In the genomic region with DNA sequence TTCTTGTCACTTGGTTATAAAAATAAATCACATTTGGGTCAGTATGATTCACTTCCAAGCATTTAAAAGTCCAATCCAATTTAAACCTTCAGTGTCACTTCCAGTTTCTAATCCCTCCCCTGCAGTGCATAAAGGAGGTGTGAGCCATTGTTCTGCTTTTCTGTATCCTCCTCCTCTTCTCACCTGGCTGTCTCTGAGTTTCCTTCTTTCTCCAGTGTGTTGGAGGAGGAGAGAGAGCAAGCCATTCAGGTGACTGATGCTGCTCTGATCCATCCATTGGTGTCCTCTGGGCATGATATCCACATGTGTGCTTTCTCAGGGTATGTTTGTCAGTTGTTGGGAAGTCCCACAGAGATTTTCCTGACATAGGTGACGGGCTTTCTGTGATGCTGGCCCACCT, we compare ENCODE assay signal across 9 cellular contexts. TPM values are rescaled to one million over a fixed set of nuclear protein-coding genes. Genes with fewer than 3 reads are reported as not detected.
A peak's percentile ranks its signal among the peaks of the same experiment; 100 is the strongest.
DNase-seq lines count a peak whose midpoint lies in the region; ATAC-seq and TF ChIP-seq lines count a peak whose summit lies in the region.
"Had no signal": no experiment of that assay in that cellular context is flagged by ENCODE, and none has a peak within 500 bp of the region (broad histone marks: within the 10 kb centered on the region; RNA-seq: fewer than 3 reads in every experiment).

No MANE protein-coding gene starts in this region.

- H2AFZ ChIP-seq in SK-N-SH (ENCODE audit: low read depth): no peak overlapping the region

- H3K79me2 ChIP-seq in SK-N-SH (ENCODE audit: insufficient read depth): peaks cover 25% of the 10 kb centered on the region

- H3K27me3 Mint-ChIP-seq in stimulated activated memory B cell treated with anti-CD40 and anti-IgM and Interleukin-4, amounts not matched to agents 10 μg/mL and 1 μg/mL and 100 μg/mL, for 72 hours: no peaks in the 10 kb centered on the region

- H3K4me3 Mint-ChIP-seq in stimulated activated memory B cell treated with anti-CD40 and anti-IgM and Interleukin-4, amounts not matched to agents 10 μg/mL and 1 μg/mL and 100 μg/mL, for 72 hours: peak overlapping the region; percentile 88

- no peak for TF ChIP-seq POLR2A in Peyer's patch (IDR thresholded peaks at IDR 0.05)

- no peak overlapping the region for H3K9ac ChIP-seq in SK-N-SH

- no peaks in the 10 kb centered on the region for H3K27me3 ChIP-seq in SK-N-SH (ENCODE audit: insufficient read depth)
- no peaks in the 10 kb centered on the region for H3K27me3 ChIP-seq in Peyer's patch
- no peaks in the 10 kb centered on the region for H3K27me3 ChIP-seq in foreskin keratinocyte
- H3K27me3 ChIP-seq: esophagus squamous epithelium had no signal

- TF ChIP-seq RAD21 in SK-N-SH (IDR thresholded peaks at IDR 0.05; ENCODE audit: low read length): no peak

- H3K9me3 ChIP-seq in SK-N-SH: peaks cover 2% of the 10 kb centered on the region; the same call in 1 of the 2 replicates
- H3K9me3 ChIP-seq in Peyer's patch: no peaks in the 10 kb centered on the region
- H3K9me3 ChIP-seq: esophagus squamous epithelium had no signal

- H3F3A ChIP-seq in SK-N-SH (replicated peaks; ENCODE audit: insufficient read depth): peaks cover 27% of the 10 kb centered on the region

- TF ChIP-seq CTCF in SK-N-SH (IDR thresholded peaks at IDR 0.05): no peak
- TF ChIP-seq CTCF in Peyer's patch (IDR thresholded peaks at IDR 0.05): no peak
- TF ChIP-seq CTCF in foreskin keratinocyte (conservative IDR thresholded peaks at IDR 0.05): no peak

- H3K27ac Mint-ChIP-seq in stimulated activated memory B cell treated with anti-CD40 and anti-IgM and Interleukin-4, amounts not matched to agents 10 μg/mL and 1 μg/mL and 100 μg/mL, for 72 hours: peak overlapping the region; percentile 98

- CTCF ChIA-PET in SK-N-SH (lab: Yijun Ruan, JAX): interaction anchor here (0.8 to 2.5 kb wide), 18 partner anchors 9 to 1207 kb away, joined by 3 to 38 read pairs (median 6); a partner anchor contains a TSS

- peaks cover 19% of the 10 kb centered on the region for H3K36me3 Mint-ChIP-seq in stimulated activated memory B cell treated with anti-CD40 and anti-IgM and Interleukin-4, amounts not matched to agents 10 μg/mL and 1 μg/mL and 100 μg/mL, for 72 hours

- peak overlapping the region; percentile 44 to 95; a peak in 2 of 4 replicates for H3K27ac ChIP-seq in SK-N-SH (ENCODE audit: low read depth in 2 of 2, low read length in 1 of 2)
- H3K27ac ChIP-seq in Peyer's patch: peak overlapping the region; percentile 89 to 98 (median 95)
- peak overlapping the region; percentile 88 for H3K27ac ChIP-seq in foreskin keratinocyte

- POLR2A ChIA-PET in SK-N-SH (lab: Yijun Ruan, JAX): interaction anchor here (1.9 kb wide), 1 partner anchor 56 kb away, joined by 10 read pairs; a partner anchor contains a TSS

- no peaks in the 10 kb centered on the region for H3K9me3 Mint-ChIP-seq in stimulated activated memory B cell treated with anti-CD40 and anti-IgM and Interleukin-4, amounts not matched to agents 10 μg/mL and 1 μg/mL and 100 μg/mL, for 72 hours

- ATAC-seq in SK-N-SH treated with all-trans-retinoic acid at 6 μM for 48 hours (no peak), foreskin keratinocyte (peak; percentile 15), GM18868 (IDR thresholded peaks at IDR 0.05; ENCODE audit: unreplicated experiment) (no peak)
- ATAC-seq in stimulated activated memory B cell treated with anti-CD40 and anti-IgM and Interleukin-4, amounts not matched to agents 10 μg/mL and 1 μg/mL and 100 μg/mL, for 72 hours: no peak

- DNase-seq in SK-N-SH: peak; percentile 3
- no peak for DNase-seq in Peyer's patch
- peak; percentile 33 to 54 for DNase-seq in foreskin keratinocyte
- DNase-seq in effector CD4-positive, alpha-beta T cell: no peak
- no peak for DNase-seq in GM19238 (ENCODE audit: insufficient read length, low spot score)
- DNase-seq: esophagus squamous epithelium had no signal

- 92% methylated on average over 1 of the region's 1 CpG for WGBS in SK-N-SH (ENCODE audit: low lambda C conversion rate)

- H3K4me1 ChIP-seq in SK-N-SH (ENCODE audit: control insufficient read depth in 1 of 2, insufficient read depth in 2 of 2, low read depth in 1 of 2, low read length in 1 of 2) (peaks cover 8 to 10% of the 10 kb centered on the region in 2 experiments; a peak in 3 of 4 replicates), Peyer's patch (peaks cover 0 to 18% (median 5%) of the 10 kb centered on the region in 4 donors), foreskin keratinocyte (peaks cover 16% of the 10 kb centered on the region)

- H3K36me3 ChIP-seq in SK-N-SH (replicated peaks in 1 of 2; ENCODE audit: control insufficient read depth in 1 of 2, insufficient read depth in 2 of 2, low read length in 1 of 2) (peaks cover 13 to 22% of the 10 kb centered on the region in 2 experiments), Peyer's patch (peaks cover 0 to 6% (median 0%) of the 10 kb centered on the region in 3 donors)

- no peaks in the 10 kb centered on the region for H3K9me2 ChIP-seq in SK-N-SH

- peak overlapping the region; percentile 71 to 86; a peak in 3 of 4 replicates for H3K4me3 ChIP-seq in SK-N-SH (ENCODE audit: low read depth in 2 of 2, low read length in 1 of 2)
- no peak overlapping the region for H3K4me3 ChIP-seq in Peyer's patch

- no peak for TF ChIP-seq EP300 in SK-N-SH (IDR thresholded peaks at IDR 0.05; ENCODE audit: borderline replicate concordance in 1 of 2, low read depth in 1 of 2, low read length in 1 of 2)

- H4K20me1 ChIP-seq in SK-N-SH (ENCODE audit: insufficient read depth): no peaks in the 10 kb centered on the region

- H3K4me2 ChIP-seq in SK-N-SH: peak overlapping the region; percentile 75; the same call in 1 of the 2 replicates

- H3K4me1 Mint-ChIP-seq in stimulated activated memory B cell treated with anti-CD40 and anti-IgM and Interleukin-4, amounts not matched to agents 10 μg/mL and 1 μg/mL and 100 μg/mL, for 72 hours: peaks cover 24% of the 10 kb centered on the region

TF ChIP-seq in SK-N-SH, 30 proteins besides CTCF, POLR2A, EP300 and RAD21 (continues in another document):
- no peak for TF ChIP-seq ELF1 (IDR thresholded peaks at IDR 0.05)

TF ChIP-seq in SK-N-SH treated with all-trans-retinoic acid at 6 μM for 48 hours, 23 proteins besides CTCF, POLR2A, EP300 and RAD21 (continues in another document):
- TF ChIP-seq, protein P1, sequence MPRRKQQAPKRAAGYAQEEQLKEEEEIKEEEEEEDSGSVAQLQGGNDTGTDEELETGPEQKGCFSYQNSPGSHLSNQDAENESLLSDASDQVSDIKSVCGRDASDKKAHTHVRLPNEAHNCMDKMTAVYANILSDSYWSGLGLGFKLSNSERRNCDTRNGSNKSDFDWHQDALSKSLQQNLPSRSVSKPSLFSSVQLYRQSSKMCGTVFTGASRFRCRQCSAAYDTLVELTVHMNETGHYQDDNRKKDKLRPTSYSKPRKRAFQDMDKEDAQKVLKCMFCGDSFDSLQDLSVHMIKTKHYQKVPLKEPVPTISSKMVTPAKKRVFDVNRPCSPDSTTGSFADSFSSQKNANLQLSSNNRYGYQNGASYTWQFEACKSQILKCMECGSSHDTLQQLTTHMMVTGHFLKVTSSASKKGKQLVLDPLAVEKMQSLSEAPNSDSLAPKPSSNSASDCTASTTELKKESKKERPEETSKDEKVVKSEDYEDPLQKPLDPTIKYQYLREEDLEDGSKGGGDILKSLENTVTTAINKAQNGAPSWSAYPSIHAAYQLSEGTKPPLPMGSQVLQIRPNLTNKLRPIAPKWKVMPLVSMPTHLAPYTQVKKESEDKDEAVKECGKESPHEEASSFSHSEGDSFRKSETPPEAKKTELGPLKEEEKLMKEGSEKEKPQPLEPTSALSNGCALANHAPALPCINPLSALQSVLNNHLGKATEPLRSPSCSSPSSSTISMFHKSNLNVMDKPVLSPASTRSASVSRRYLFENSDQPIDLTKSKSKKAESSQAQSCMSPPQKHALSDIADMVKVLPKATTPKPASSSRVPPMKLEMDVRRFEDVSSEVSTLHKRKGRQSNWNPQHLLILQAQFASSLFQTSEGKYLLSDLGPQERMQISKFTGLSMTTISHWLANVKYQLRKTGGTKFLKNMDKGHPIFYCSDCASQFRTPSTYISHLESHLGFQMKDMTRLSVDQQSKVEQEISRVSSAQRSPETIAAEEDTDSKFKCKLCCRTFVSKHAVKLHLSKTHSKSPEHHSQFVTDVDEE (CRISPR knock-in tag; IDR thresholded peaks at IDR 0.05): no peak
- no peak for TF ChIP-seq OSR1 (CRISPR knock-in tag; IDR thresholded peaks at IDR 0.05)
- no peak for TF ChIP-seq TOX (CRISPR knock-in tag; IDR thresholded peaks at IDR 0.05; ENCODE audit: borderline replicate concordance)
- TF ChIP-seq ESRRG (CRISPR knock-in tag; IDR thresholded peaks at IDR 0.05): no peak
- TF ChIP-seq ZFP30 (CRISPR knock-in tag; IDR thresholded peaks at IDR 0.05): no peak
- TF ChIP-seq, protein P2, sequence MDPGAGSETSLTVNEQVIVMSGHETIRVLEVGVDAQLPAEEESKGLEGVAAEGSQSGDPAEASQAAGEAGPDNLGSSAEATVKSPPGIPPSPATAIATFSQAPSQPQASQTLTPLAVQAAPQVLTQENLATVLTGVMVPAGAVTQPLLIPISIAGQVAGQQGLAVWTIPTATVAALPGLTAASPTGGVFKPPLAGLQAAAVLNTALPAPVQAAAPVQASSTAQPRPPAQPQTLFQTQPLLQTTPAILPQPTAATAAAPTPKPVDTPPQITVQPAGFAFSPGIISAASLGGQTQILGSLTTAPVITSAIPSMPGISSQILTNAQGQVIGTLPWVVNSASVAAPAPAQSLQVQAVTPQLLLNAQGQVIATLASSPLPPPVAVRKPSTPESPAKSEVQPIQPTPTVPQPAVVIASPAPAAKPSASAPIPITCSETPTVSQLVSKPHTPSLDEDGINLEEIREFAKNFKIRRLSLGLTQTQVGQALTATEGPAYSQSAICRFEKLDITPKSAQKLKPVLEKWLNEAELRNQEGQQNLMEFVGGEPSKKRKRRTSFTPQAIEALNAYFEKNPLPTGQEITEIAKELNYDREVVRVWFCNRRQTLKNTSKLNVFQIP (CRISPR knock-in tag; IDR thresholded peaks at IDR 0.05; ENCODE audit: borderline replicate concordance, low read depth): no peak

RNA-seq across cellular contexts. Expression of a gene that starts 1.2 kb away (rescaled TPM):
- polyA plus RNA-seq in SK-N-SH (2012; rRNA removed) (11.9 and 13.8 TPM in 2 replicates), foreskin keratinocyte (38.6 and 52.2 TPM in 2 replicates)
- polyA plus RNA-seq in SK-N-SH (2012; cell fraction: cytosol; rRNA removed): 19.6 and 22.4 TPM in 2 replicates
- polyA plus RNA-seq in SK-N-SH (2012; cell fraction: nucleus; rRNA removed): 2.4 and 4.0 TPM in 2 replicates
- total RNA-seq in Peyer's patch (10 to 100 TPM in 1 of 4 donors, 1 to 10 TPM in 3; 3.7 to 11.9 (median 8.2) TPM), foreskin keratinocyte (42.8 and 52.9 TPM in 2 replicates)

RNA-seq across cellular contexts. Expression of a gene that starts 37.7 kb away (rescaled TPM):
- polyA plus RNA-seq in SK-N-SH (2012; rRNA removed) (24.8 and 29.7 TPM in 2 replicates), foreskin keratinocyte (29.4 and 34.1 TPM in 2 replicates)
- polyA plus RNA-seq in SK-N-SH (2012; cell fraction: cytosol; rRNA removed): 37.5 and 48.0 TPM in 2 replicates
- polyA plus RNA-seq in SK-N-SH (2012; cell fraction: nucleus; rRNA removed): 11.6 and 17.8 TPM in 2 replicates
- total RNA-seq in Peyer's patch (10 to 100 TPM; 45.4 to 68.5 (median 57.2) TPM), foreskin keratinocyte (51.3 and 53.4 TPM in 2 replicates)

RNA-seq across cellular contexts. Expression of a gene that starts 56.1 kb away (rescaled TPM):
- polyA plus RNA-seq in SK-N-SH (2012; rRNA removed): 42.2 and 56.9 TPM in 2 replicates
- 68.2 and 82.9 TPM in 2 replicates for polyA plus RNA-seq in SK-N-SH (2012; cell fraction: cytosol; rRNA removed)
- polyA plus RNA-seq in SK-N-SH (2012; cell fraction: nucleus; rRNA removed): 17.8 and 23.5 TPM in 2 replicates
- 10 to 100 TPM; 23.6 to 68.5 (median 44.4) TPM for total RNA-seq in Peyer's patch
- 35.3 and 37.4 TPM in 2 replicates for total RNA-seq in foreskin keratinocyte
- 39.1 and 41.7 TPM in 2 replicates for polyA plus RNA-seq in foreskin keratinocyte

Comparison
In these comparisons a context has a peak if more than half of its experiments do, and no peak if none do; other contexts are left out.
1. DNase-seq: peak in SK-N-SH (single experiment) and foreskin keratinocyte (2 of 2); none in Peyer's patch (0 of 3), effector CD4-positive, alpha-beta T cell (single experiment) and GM19238 (single experiment).
2. H3K4me3 ChIP-seq: peak in SK-N-SH (2 of 2); none in Peyer's patch (0 of 4).
3. Peak in every context shown above with its lines, with median percentiles within 50 percentile points of each other: H3K27ac ChIP-seq.